Comparison of ENCODE assay signal across 1 cellular context in genomic region chr9:4740623-4741364, GRCh38.
TF ChIP-seq lines count a peak whose summit lies in the region.

Gene AK3, minus strand, starts transcription at chr9:4741202. Its CDS starts 115 bp downstream, at chr9:4741087.

TF ChIP-seq in WTC11, 78 proteins besides CTCF, POLR2A, EP300 and RAD21 (continued from another document and continues in another):
- no peak for TF ChIP-seq PRDM15 (CRISPR knock-in tag; IDR thresholded peaks at IDR 0.05)
- TF ChIP-seq TCF7 (CRISPR knock-in tag; IDR thresholded peaks at IDR 0.05; ENCODE audit: low read depth): no peak; the same call in 1 of the 2 replicates
- no peak; the same call in 1 of the 2 replicates for TF ChIP-seq ELF4 (CRISPR knock-in tag; IDR thresholded peaks at IDR 0.05; ENCODE audit: low read depth)
- peak; percentile 81; the same call in 1 of the 2 replicates for TF ChIP-seq MYBL2 (CRISPR knock-in tag; IDR thresholded peaks at IDR 0.05)
- 0 out of 2 replicates have a peak, but pooled peaks have one; percentile 19 for TF ChIP-seq TP53 (CRISPR knock-in tag; IDR thresholded peaks at IDR 0.05)
- TF ChIP-seq CDX4 (CRISPR knock-in tag; IDR thresholded peaks at IDR 0.05; ENCODE audit: borderline replicate concordance): no peak
- no peak for TF ChIP-seq GRHL2 (CRISPR knock-in tag; IDR thresholded peaks at IDR 0.05; ENCODE audit: insufficient replicate concordance, severe bottlenecking)
- TF ChIP-seq GABPB1 (CRISPR knock-in tag; IDR thresholded peaks at IDR 0.05): no peak; the same call in none of the 2 replicates
- peak; percentile 22; the same call in 1 of the 2 replicates for TF ChIP-seq RELA (CRISPR knock-in tag; IDR thresholded peaks at IDR 0.05; ENCODE audit: borderline replicate concordance)
- TF ChIP-seq SMAD3 (CRISPR knock-in tag; IDR thresholded peaks at IDR 0.05; ENCODE audit: borderline replicate concordance): no peak
- no peak for TF ChIP-seq ZNF532 (CRISPR knock-in tag; IDR thresholded peaks at IDR 0.05; ENCODE audit: borderline replicate concordance)
- peak; percentile 78 for TF ChIP-seq ARID4B (CRISPR knock-in tag; IDR thresholded peaks at IDR 0.05; ENCODE audit: borderline replicate concordance)
- TF ChIP-seq NR2C2 (CRISPR knock-in tag; IDR thresholded peaks at IDR 0.05): 0 out of 2 replicates have a peak, but pooled peaks have one; percentile 31
- peak; percentile 57; the same call in 1 of the 2 replicates for TF ChIP-seq TEAD1 (CRISPR knock-in tag; IDR thresholded peaks at IDR 0.05)
- peak; percentile 98 for TF ChIP-seq HMGXB4 (CRISPR knock-in tag; IDR thresholded peaks at IDR 0.05)
- no peak for TF ChIP-seq ZMAT4 (CRISPR knock-in tag; IDR thresholded peaks at IDR 0.05)
- TF ChIP-seq ZBTB21 (CRISPR knock-in tag; IDR thresholded peaks at IDR 0.05; ENCODE audit: borderline replicate concordance): peak; percentile 53; the same call in 1 of the 2 replicates
- TF ChIP-seq USF2 (CRISPR knock-in tag; IDR thresholded peaks at IDR 0.05): no peak
- no peak for TF ChIP-seq EMX1 (CRISPR knock-in tag; IDR thresholded peaks at IDR 0.05)
- no peak for TF ChIP-seq ZNF425 (CRISPR knock-in tag; conservative IDR thresholded peaks at IDR 0.05)
- TF ChIP-seq E2F4 (CRISPR knock-in tag; IDR thresholded peaks at IDR 0.05; ENCODE audit: borderline replicate concordance, low read depth): no peak; the same call in 1 of the 2 replicates
- peak; percentile 84 for TF ChIP-seq SP1 (CRISPR knock-in tag; conservative IDR thresholded peaks at IDR 0.05)
- TF ChIP-seq AR (CRISPR knock-in tag; IDR thresholded peaks at IDR 0.05): no peak
- peak; percentile 75 for TF ChIP-seq ZNF423 (CRISPR knock-in tag; IDR thresholded peaks at IDR 0.05)
- no peak for TF ChIP-seq CBFB (CRISPR knock-in tag; IDR thresholded peaks at IDR 0.05; ENCODE audit: low read depth)
- TF ChIP-seq SMAD4 (CRISPR knock-in tag; IDR thresholded peaks at IDR 0.05): no peak
- TF ChIP-seq CREB1 (CRISPR knock-in tag; IDR thresholded peaks at IDR 0.05): no peak
- 0 out of 2 replicates have a peak, but pooled peaks have one; percentile 62 for TF ChIP-seq MLX (CRISPR knock-in tag; IDR thresholded peaks at IDR 0.05)
- no peak for TF ChIP-seq RORB (CRISPR knock-in tag; IDR thresholded peaks at IDR 0.05)
